Comparison of ENCODE assay signal across 8 cellular contexts in the genomic region with DNA sequence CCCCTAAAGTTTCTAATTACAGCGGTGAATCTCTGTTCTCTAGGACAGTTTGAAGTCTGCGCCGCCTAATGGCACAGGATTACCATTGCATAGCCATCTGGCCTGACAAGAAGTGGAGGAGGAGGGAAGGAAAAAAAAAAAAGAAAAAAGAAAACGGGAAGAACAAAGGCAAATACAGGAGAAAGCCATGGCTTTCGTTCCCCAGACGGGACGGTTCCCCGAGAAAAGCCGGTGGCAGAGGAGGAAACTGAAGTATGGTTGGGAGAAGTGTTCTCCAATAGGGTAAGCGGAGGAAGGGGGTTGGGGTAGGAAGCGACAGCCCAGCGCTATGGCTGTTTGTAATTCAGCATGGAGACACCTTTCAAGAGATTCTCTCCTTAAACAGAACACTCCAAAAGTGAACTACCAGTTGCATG.
DNase-seq lines count a peak whose midpoint lies in the region; ATAC-seq, FAIRE-seq and TF ChIP-seq lines count a peak whose summit lies in the region.

No MANE protein-coding gene starts in this region.

- H3K4me2 ChIP-seq in K562 (ENCODE audit: insufficient read depth, low read length): peak overlapping the region; percentile 81

- TF ChIP-seq POLR2A in K562 (conservative IDR thresholded peaks at IDR 0.05) (no peak), gastrocnemius medialis (IDR thresholded peaks at IDR 0.05) (no peak)

- H3K27ac ChIP-seq in RWPE2 (ENCODE audit: poor library complexity, severe bottlenecking) (no peak overlapping the region), K562 (ENCODE audit: extremely low read depth, low read depth, low read length) (peak overlapping the region; percentile 73), gastrocnemius medialis (peak overlapping the region; percentile 58 to 70 (median 66))

- H3K4me1 ChIP-seq in RWPE2 (ENCODE audit: insufficient read depth, poor library complexity, severe bottlenecking): no peaks in the 10 kb centered on the region
- no peaks in the 10 kb centered on the region for H3K4me1 ChIP-seq in K562 (replicated peaks in 1 of 2; ENCODE audit: control insufficient read depth in 2 of 2, insufficient read depth in 2 of 2, low read length in 2 of 2)
- H3K4me1 ChIP-seq in gastrocnemius medialis: peaks cover 0 to 5% of the 10 kb centered on the region in 2 donors

- in situ Hi-C loops in K562 (cut with MboI) (no loop called here), gastrocnemius medialis (cut with MboI; ENCODE audit: low sequenced_read_pairs in 4 of 4) (loop anchor here in 1 of 4 donors (25.0 kb wide), 1 partner anchor 309 kb away; a partner anchor contains a TSS)

- no peaks in the 10 kb centered on the region for H4K20me1 ChIP-seq in K562 (replicated peaks; ENCODE audit: control insufficient read depth, insufficient read depth, low read length)

- TF ChIP-seq RAD21 in K562 (CRISPR knock-in tag; conservative IDR thresholded peaks at IDR 0.05 in 1 of 2, IDR thresholded peaks at IDR 0.05 in 1 of 2): no peak

- TF ChIP-seq CTCF in D721Med (IDR thresholded peaks at IDR 0.05; ENCODE audit: insufficient read depth, missing control alignments) (peak; percentile 46), RWPE2 (IDR thresholded peaks at IDR 0.05; ENCODE audit: poor library complexity, severe bottlenecking) (peak; percentile 53), K562 (IDR thresholded peaks at IDR 0.05 in 2 of 3, conservative IDR thresholded peaks at IDR 0.05 in 1 of 3; ENCODE audit: insufficient read depth in 2 of 3, low read depth in 1 of 3, low read length in 3 of 3) (peak; percentile 40 to 54 (median 49); a peak in 5 of 6 replicates), gastrocnemius medialis (IDR thresholded peaks at IDR 0.05 in 4 of 5, conservative IDR thresholded peaks at IDR 0.05 in 1 of 5) (peak in 4 of 5 experiments; percentile 9 to 53 (median 31))

- no peak for TF ChIP-seq EP300 in K562 (IDR thresholded peaks at IDR 0.05; ENCODE audit: low read length)

- WGBS in K562 (ENCODE audit: insufficient coverage, low coverage, missing lambda C conversion rate): 0% methylated on average over 11 of the region's 12 CpGs

- H3K9me3 ChIP-seq in RWPE2 (ENCODE audit: severe bottlenecking) (no peaks in the 10 kb centered on the region), K562 (replicated peaks; ENCODE audit: control insufficient read depth, insufficient read depth, low read depth, low read length) (no peaks in the 10 kb centered on the region), gastrocnemius medialis (no peaks in the 10 kb centered on the region)

- H3K4me3 ChIP-seq in RWPE2 (ENCODE audit: severe bottlenecking): peak overlapping the region; percentile 36
- peak overlapping the region; percentile 46 for H3K4me3 ChIP-seq in K562
- peak overlapping the region; percentile 55 to 65 (median 63) for H3K4me3 ChIP-seq in gastrocnemius medialis

- H2AFZ ChIP-seq in K562 (ENCODE audit: low read depth, low read length): peak overlapping the region; percentile 80

- H3K9ac ChIP-seq in K562 (ENCODE audit: insufficient read depth in 1 of 2, low read depth in 2 of 2, low read length in 2 of 2): peak overlapping the region; percentile 75 to 87; a peak in 3 of 4 replicates

- TSS peak; percentile 58 for BruUV-seq in K562 (replicated peaks; lab: Mats Ljungman, UMichigan)

- POLR2A ChIA-PET in K562 (lab: Yijun Ruan, JAX): interaction anchor here (0.7 kb wide), 1 partner anchor 964 kb away, joined by 3 read pairs; no protein-coding TSS in a partner anchor

- H3K79me2 ChIP-seq in K562 (ENCODE audit: control insufficient read depth, insufficient read depth, low read length): peaks cover 13% of the 10 kb centered on the region; the same call in 2 of the 3 replicates

- CTCF ChIA-PET in K562 (lab: Yijun Ruan, JAX; ENCODE audit: low intra/inter-chr PET ratio): no interaction called here

- H3K27me3 ChIP-seq in RWPE2 (ENCODE audit: insufficient read depth, poor library complexity, severe bottlenecking): peaks cover 3% of the 10 kb centered on the region
- H3K27me3 ChIP-seq in K562 (ENCODE audit: control insufficient read depth in 2 of 2, insufficient read depth in 2 of 2, low read length in 2 of 2): no peaks in the 10 kb centered on the region
- H3K27me3 ChIP-seq in gastrocnemius medialis: no peaks in the 10 kb centered on the region

- no peaks in the 10 kb centered on the region for H3K36me3 ChIP-seq in RWPE2 (ENCODE audit: low read depth)
- H3K36me3 ChIP-seq in K562 (ENCODE audit: control insufficient read depth, insufficient read depth, low read length): no peaks in the 10 kb centered on the region
- H3K36me3 ChIP-seq in gastrocnemius medialis: no peaks in the 10 kb centered on the region

- ATAC-seq in GM19452 (IDR thresholded peaks at IDR 0.05; ENCODE audit: unreplicated experiment) (peak; percentile 62), HG03520 (IDR thresholded peaks at IDR 0.05; ENCODE audit: unreplicated experiment) (peak; percentile 55), RWPE2 (ENCODE audit: low read depth) (peak; percentile 56), K562 (peak; percentile 80), gastrocnemius medialis (peak; percentile 69 to 83)

- peak; percentile 63 for FAIRE-seq in D721Med (lab: Jason Lieb, UNC)
- FAIRE-seq in K562 (lab: Jason Lieb, UNC): peak; percentile 67

- no peaks in the 10 kb centered on the region for H3K9me1 ChIP-seq in K562 (ENCODE audit: control insufficient read depth, insufficient read depth, low read length)

- DNase-seq in D721Med (ENCODE audit: insufficient read length, low spot score): no peak
- no peak for DNase-seq in RWPE2 (ENCODE audit: low spot score)
- DNase-seq in K562 (ENCODE audit: extremely low read depth in 1 of 4, low spot score in 3 of 4): peak; percentile 15 to 64 (median 16)
- peak; percentile 33 for DNase-seq in iPS-NIHi11 (ENCODE audit: low spot score)
- peak; percentile 3 to 14 for DNase-seq in gastrocnemius medialis
- DNase-seq in posterior vena cava (ENCODE audit: low spot score): no peak

- intact Hi-C loops in K562 (cut with micrococcal nuclease): loop anchor here (5.0 kb wide), 3 partner anchors 81 to 314 kb away; a partner anchor contains a TSS
- intact Hi-C loops in gastrocnemius medialis (cut with DNase I; ENCODE audit: low total_unique reads): loop anchor here (1.0 kb wide), 1 partner anchor 310 kb away; no protein-coding TSS in a partner anchor
- intact Hi-C loops in posterior vena cava (cut with DNase I): no loop called here

TF ChIP-seq in K562, 482 proteins besides CTCF, POLR2A, EP300 and RAD21:
- TF ChIP-seq YY1 (IDR thresholded peaks at IDR 0.05; ENCODE audit: borderline replicate concordance in 1 of 3, control insufficient read depth in 1 of 3, extremely low read depth in 1 of 3, insufficient read depth in 3 of 3, insufficient read length in 1 of 3, insufficient replicate concordance in 2 of 3, low read depth in 1 of 3, low read length in 2 of 3): peak in 1 of 3 experiments; percentile 20
- TF ChIP-seq BDP1 (IDR thresholded peaks at IDR 0.05; ENCODE audit: insufficient read depth, insufficient read length): no peak
- TF ChIP-seq DNMT1 (IDR thresholded peaks at IDR 0.05): no peak
- no peak for TF ChIP-seq ZNF212 (CRISPR knock-in tag; IDR thresholded peaks at IDR 0.05)
- peak; percentile 59 for TF ChIP-seq ZNF384 (IDR thresholded peaks at IDR 0.05; ENCODE audit: low read depth, low read length)

Comparison
In these comparisons a context has a peak if more than half of its experiments do, and no peak if none do; other contexts are left out.
1. DNase-seq: peak in K562 (4 of 4), iPS-NIHi11 (single experiment) and gastrocnemius medialis (2 of 2); none in D721Med (single experiment), RWPE2 (single experiment) and posterior vena cava (single experiment).
2. intact Hi-C loops: an anchor here in K562 (5.0 kb wide) and gastrocnemius medialis (1.0 kb wide); none called in posterior vena cava.
3. Peak in every context shown above with its lines, with median percentiles within 50 percentile points of each other: CTCF ChIP-seq, ATAC-seq and H3K4me3 ChIP-seq.